ENCODE assay signal across 9 cellular contexts in genomic region chr22:30202531-30203006, GRCh38. TPM values are rescaled to one million over a fixed set of nuclear protein-coding genes. Genes with fewer than 3 reads are reported as not detected.
DNase-seq lines count a peak whose midpoint lies in the region; ATAC-seq and TF ChIP-seq lines count a peak whose summit lies in the region.
"Had no signal": no experiment of that assay in that cellular context is flagged by ENCODE, and none has a peak within 500 bp of the region (broad histone marks: within the 10 kb centered on the region; RNA-seq: fewer than 3 reads in every experiment).

No MANE protein-coding gene starts in this region.

- DNase-seq in LNCaP clone FGC (ENCODE audit: low read depth) = peak; percentile 59
- DNase-seq in dedifferentiated amniotic fluid mesenchymal stem cell (ENCODE audit: extremely low spot score) = peak; percentile 73
- DNase-seq in lung (ENCODE audit: low spot score) = peak; percentile 66
- DNase-seq in transverse colon = peak; percentile 77
- no peak for DNase-seq in COLO668 (lab: John Stamatoyannopoulos, UW; ENCODE audit: unreplicated experiment)
- DNase-seq in NK-92 (lab: John Stamatoyannopoulos, UW; ENCODE audit: unreplicated experiment) = no peak
- DNase-seq: activated gamma-delta T cell, NCI-H524 treated with DMSO at 0.1 percent for 48 hours had no signal

- H3K36me3 ChIP-seq in lung (ENCODE audit: control insufficient read depth in 2 of 2, insufficient read depth in 2 of 2, low read length in 2 of 2) (no peaks in the 10 kb centered on the region), transverse colon (no peaks in the 10 kb centered on the region)

- no peak overlapping the region for H3K4me3 ChIP-seq in LNCaP clone FGC (ENCODE audit: low read depth, low read length)
- H3K4me3 ChIP-seq in lung = no peak overlapping the region
- no peak overlapping the region for H3K4me3 ChIP-seq in transverse colon

- H3K4me1 ChIP-seq in lung (ENCODE audit: control insufficient read depth in 2 of 2, insufficient read depth in 2 of 2, low read length in 2 of 2) (peaks cover 0 to 2% of the 10 kb centered on the region in 2 donors), transverse colon (peaks cover 0 to 22% (median 10%) of the 10 kb centered on the region in 4 donors)

- H3K27ac ChIP-seq in lung (ENCODE audit: low read depth in 1 of 2, low read length in 1 of 2) (peak overlapping the region in 1 of 2 donors; percentile 62), transverse colon (peak overlapping the region; percentile 67 to 78 (median 74))

- TF ChIP-seq CTCF in LNCaP clone FGC (IDR thresholded peaks at IDR 0.05; ENCODE audit: control insufficient read depth, extremely low read depth, insufficient read depth) (no peak), lung (IDR thresholded peaks at IDR 0.05; ENCODE audit: control extremely low read depth, extremely low read depth) (no peak), transverse colon (IDR thresholded peaks at IDR 0.05) (no peak)

- WGBS in lung, 2 donors = 54 to 76% methylated on average over 9 of the region's 9 CpGs
- WGBS in transverse colon (ENCODE audit: low coverage in 1 of 2), 2 donors = 17 to 57% methylated on average over 4 to 9 of the region's 9 CpGs

- peak; percentile 76 for TF ChIP-seq POLR2A in transverse colon (IDR thresholded peaks at IDR 0.05)

- H3K9me3 ChIP-seq in lung (ENCODE audit: control insufficient read depth in 2 of 2, insufficient read depth in 1 of 2, low read length in 1 of 2) (no peaks in the 10 kb centered on the region), transverse colon (no peaks in the 10 kb centered on the region)

- ATAC-seq in lung (ENCODE audit: insufficient read depth, low FRiP score) = peak; percentile 47
- ATAC-seq in GM18517 (IDR thresholded peaks at IDR 0.05; ENCODE audit: unreplicated experiment) = no peak

- no peak for TF ChIP-seq EP300 in transverse colon (IDR thresholded peaks at IDR 0.05; ENCODE audit: low read depth)

- in situ Hi-C loops in transverse colon (cut with MboI; ENCODE audit: low pct_ligation_motif_present in 1 of 4, low pct_unique_long_range_greater_than_20kb in 1 of 4, low sequenced_read_pairs in 3 of 4) = no loop called here

- H3K27me3 ChIP-seq in lung (ENCODE audit: control insufficient read depth, insufficient read depth) (no peaks in the 10 kb centered on the region), transverse colon (no peaks in the 10 kb centered on the region)

- intact Hi-C loops in transverse colon (cut with DNase I; ENCODE audit: low total_unique reads) = no loop called here

RNA-seq across cellular contexts. Expression of gene LIF, which starts 44.0 kb away (rescaled TPM):
- total RNA-seq in lung (1 to 10 TPM in 1 of 2 donors, under 1 TPM in 1; 0.77 to 5.1 TPM), transverse colon (1 to 10 TPM; 4.0 to 5.2 (median 4.4) TPM)
- polyA plus RNA-seq in lung = 10 to 100 TPM in 1 of 2 donors, 1 to 10 TPM in 1; 5.1 to 26.1 TPM

Comparison
In these comparisons a context has a peak if more than half of its experiments do, and no peak if none do; other contexts are left out.
1. DNase-seq: peak in LNCaP clone FGC (single experiment), dedifferentiated amniotic fluid mesenchymal stem cell (single experiment), lung (single experiment) and transverse colon (single experiment); none in COLO668 (single experiment) and NK-92 (single experiment).